ENCODE assay signal across 32 cellular contexts in genomic region chr2:114797540-114797939, GRCh38.
"Had no signal": no experiment of that assay in that cellular context is flagged by ENCODE, and none has a peak within 500 bp of the region (broad histone marks: within the 10 kb centered on the region; RNA-seq: fewer than 3 reads in every experiment).

No MANE protein-coding gene starts in this region.

- H3K36me3 ChIP-seq: ascending aorta, brain microvascular endothelial cell, WERI-Rb-1 had no signal

- H3K4me3 Mint-ChIP-seq: activated B cell treated with CpG ODN at 0.5 μM for 24 hours; activated CD4-positive, alpha-beta memory T cell treated with anti-CD3 and anti-CD28 coated beads for 36 hours; activated CD8-positive, alpha-beta memory T cell treated with anti-CD3 and anti-CD28 coated beads, Interleukin-2, amount 10 ng/mL, durations not matched to agents 7 days and 5 days; activated CD8-positive, alpha-beta T cell treated with anti-CD3 and anti-CD28 coated beads, Interleukin-2, amount 10 ng/mL, durations not matched to agents 7 days and 5 days; activated naive CD4-positive, alpha-beta T cell treated with anti-CD3 and anti-CD28 coated beads for 36 hours; activated naive CD4-positive, alpha-beta T cell treated with anti-CD3 and anti-CD28 coated beads, Interleukin-2, amount 50 U/mL, for 24 hours; activated naive CD8-positive, alpha-beta T cell treated with anti-CD3 and anti-CD28 coated beads, Interleukin-2, amount 10 ng/mL, durations not matched to agents 7 days and 5 days; activated T-helper 1 cell treated with anti-CD3 and anti-CD28 coated beads, Interleukin-12 subunit alpha, Interleukin-12 subunit beta, Interleukin-2, Interleukin-4 antibody, amounts not matched to agents 30 ng/mL and 10 ng/mL and 1 ng/mL, durations not matched to agents 14 hours and 24 hours and 36 hours; central memory CD8-positive, alpha-beta T cell; dendritic cell treated with granulocyte-macrophage colony-stimulating factor and Interleukin-4, amounts not matched to agents 40 ng/mL and 50 ng/mL, for 4 days; endodermal cell; T-helper 17 cell; T-helper 2 cell treated with Interferon-gamma antibody and Interleukin-4, amounts not matched to agents 5 μg/mL and 100 μg/mL, for 36 hours had no signal

- DNase-seq: activated B cell treated with CpG ODN at 0.5 μM for 24 hours; activated CD4-positive, alpha-beta memory T cell treated with anti-CD3 and anti-CD28 coated beads for 36 hours; activated CD4-positive, alpha-beta T cell treated with anti-CD3 and anti-CD28 coated beads for 48 hours; activated CD8-positive, alpha-beta memory T cell treated with anti-CD3 and anti-CD28 coated beads, Interleukin-2, amount 10 ng/mL, durations not matched to agents 7 days and 5 days; activated CD8-positive, alpha-beta memory T cell treated with anti-CD3 and anti-CD28 coated beads, Interleukin-2, amount 50 U/mL, for 4 hours; activated CD8-positive, alpha-beta T cell treated with anti-CD3 and anti-CD28 coated beads, Interleukin-2, amount 10 ng/mL, durations not matched to agents 7 days and 5 days; activated effector memory CD4-positive, alpha-beta T cell treated with anti-CD3 and anti-CD28 coated beads, Interleukin-2, amount 50 U/mL, for 16 hours; activated naive CD4-positive, alpha-beta T cell treated with anti-CD3 and anti-CD28 coated beads for 36 hours; activated naive CD8-positive, alpha-beta T cell treated with anti-CD3 and anti-CD28 coated beads, Interleukin-2, amount 10 ng/mL, durations not matched to agents 7 days and 5 days; activated T-cell treated with anti-CD3 and anti-CD28 coated beads, Interleukin-2, amount 50 U/mL, for 1 hour; activated T-cell treated with anti-CD3 and anti-CD28 coated beads, Interleukin-2, amount 50 U/mL, for 48 hours; brain microvascular endothelial cell; dorsolateral prefrontal cortex; effector memory CD4-positive, alpha-beta T cell; endodermal cell; foreskin fibroblast; head of caudate nucleus; T-helper 17 cell; T1000; WERI-Rb-1 had no signal

- H3K4me1 ChIP-seq: ascending aorta had no signal

- H3K9me3 ChIP-seq: ascending aorta had no signal

- H3K27me3 ChIP-seq: ascending aorta, brain microvascular endothelial cell, dorsolateral prefrontal cortex had no signal

- FAIRE-seq: bronchial epithelial cell, frontal cortex had no signal

- H3K27ac ChIP-seq: ascending aorta, brain microvascular endothelial cell, coronary artery, dorsolateral prefrontal cortex, WERI-Rb-1 had no signal

- H3K27ac Mint-ChIP-seq: activated B cell treated with CpG ODN at 0.5 μM for 24 hours; activated CD4-positive, alpha-beta memory T cell treated with anti-CD3 and anti-CD28 coated beads for 36 hours; activated CD8-positive, alpha-beta memory T cell treated with anti-CD3 and anti-CD28 coated beads, Interleukin-2, amount 10 ng/mL, durations not matched to agents 7 days and 5 days; activated CD8-positive, alpha-beta T cell treated with anti-CD3 and anti-CD28 coated beads, Interleukin-2, amount 10 ng/mL, durations not matched to agents 7 days and 5 days; activated naive CD4-positive, alpha-beta T cell treated with anti-CD3 and anti-CD28 coated beads for 36 hours; activated naive CD4-positive, alpha-beta T cell treated with anti-CD3 and anti-CD28 coated beads, Interleukin-2, amount 50 U/mL, for 24 hours; activated naive CD8-positive, alpha-beta T cell treated with anti-CD3 and anti-CD28 coated beads, Interleukin-2, amount 10 ng/mL, durations not matched to agents 7 days and 5 days; activated T-helper 1 cell treated with anti-CD3 and anti-CD28 coated beads, Interleukin-12 subunit alpha, Interleukin-12 subunit beta, Interleukin-2, Interleukin-4 antibody, amounts not matched to agents 30 ng/mL and 10 ng/mL and 1 ng/mL, durations not matched to agents 14 hours and 24 hours and 36 hours; activated T-helper 2 cell treated with anti-CD3 and anti-CD28 coated beads, Interferon-gamma antibody, Interleukin-2, Interleukin-4, amounts not matched to agents 10 μg/mL and 5 μg/mL and 100 μg/mL, durations not matched to agents 14 hours and 24 hours and 36 hours; dendritic cell treated with granulocyte-macrophage colony-stimulating factor and Interleukin-4, amounts not matched to agents 40 ng/mL and 50 ng/mL, for 4 days; endodermal cell; T-helper 17 cell; T-helper 2 cell treated with Interferon-gamma antibody and Interleukin-4, amounts not matched to agents 5 μg/mL and 100 μg/mL, for 36 hours had no signal

- H3K36me3 Mint-ChIP-seq: activated CD4-positive, alpha-beta memory T cell treated with anti-CD3 and anti-CD28 coated beads for 36 hours; activated CD8-positive, alpha-beta memory T cell treated with anti-CD3 and anti-CD28 coated beads, Interleukin-2, amount 10 ng/mL, durations not matched to agents 7 days and 5 days; activated naive CD4-positive, alpha-beta T cell treated with anti-CD3 and anti-CD28 coated beads, Interleukin-2, amount 50 U/mL, for 24 hours; activated naive CD8-positive, alpha-beta T cell treated with anti-CD3 and anti-CD28 coated beads, Interleukin-2, amount 10 ng/mL, durations not matched to agents 7 days and 5 days had no signal

- H3K9me3 Mint-ChIP-seq: activated naive CD4-positive, alpha-beta T cell treated with anti-CD3 and anti-CD28 coated beads for 36 hours; activated naive CD4-positive, alpha-beta T cell treated with anti-CD3 and anti-CD28 coated beads, Interleukin-2, amount 50 U/mL, for 24 hours; activated naive CD8-positive, alpha-beta T cell treated with anti-CD3 and anti-CD28 coated beads, Interleukin-2, amount 10 ng/mL, durations not matched to agents 7 days and 5 days; activated T-helper 1 cell treated with anti-CD3 and anti-CD28 coated beads, Interleukin-12 subunit alpha, Interleukin-12 subunit beta, Interleukin-2, Interleukin-4 antibody, amounts not matched to agents 30 ng/mL and 10 ng/mL and 1 ng/mL, durations not matched to agents 14 hours and 24 hours and 36 hours; activated T-helper 2 cell treated with anti-CD3 and anti-CD28 coated beads, Interferon-gamma antibody, Interleukin-2, Interleukin-4, amounts not matched to agents 10 μg/mL and 5 μg/mL and 100 μg/mL, durations not matched to agents 14 hours and 24 hours and 36 hours; central memory CD8-positive, alpha-beta T cell; endodermal cell had no signal

- H3K27me3 Mint-ChIP-seq: activated B cell treated with CpG ODN at 0.5 μM for 24 hours; activated CD8-positive, alpha-beta memory T cell treated with anti-CD3 and anti-CD28 coated beads, Interleukin-2, amount 10 ng/mL, durations not matched to agents 7 days and 5 days; activated naive CD4-positive, alpha-beta T cell treated with anti-CD3 and anti-CD28 coated beads, Interleukin-2, amount 50 U/mL, for 24 hours; activated naive CD8-positive, alpha-beta T cell treated with anti-CD3 and anti-CD28 coated beads, Interleukin-2, amount 10 ng/mL, durations not matched to agents 7 days and 5 days; central memory CD8-positive, alpha-beta T cell; dendritic cell treated with granulocyte-macrophage colony-stimulating factor and Interleukin-4, amounts not matched to agents 40 ng/mL and 50 ng/mL, for 4 days; T-helper 17 cell had no signal

- ATAC-seq: activated CD4-positive, CD25-positive, alpha-beta regulatory T cell treated with anti-CD3 and anti-CD28 coated beads, Interleukin-2, amount 50 U/mL, for 24 hours; activated CD8-positive, alpha-beta memory T cell treated with anti-CD3 and anti-CD28 coated beads, Interleukin-2, amount 10 ng/mL, durations not matched to agents 7 days and 5 days; activated CD8-positive, alpha-beta T cell treated with anti-CD3 and anti-CD28 coated beads, Interleukin-2, amount 10 ng/mL, durations not matched to agents 7 days and 5 days; esophagus mucosa; T-helper 17 cell had no signal

- H3K4me1 Mint-ChIP-seq: activated B cell treated with CpG ODN at 0.5 μM for 24 hours; activated CD8-positive, alpha-beta memory T cell treated with anti-CD3 and anti-CD28 coated beads, Interleukin-2, amount 10 ng/mL, durations not matched to agents 7 days and 5 days; activated naive CD4-positive, alpha-beta T cell treated with anti-CD3 and anti-CD28 coated beads, Interleukin-2, amount 50 U/mL, for 24 hours; activated naive CD8-positive, alpha-beta T cell treated with anti-CD3 and anti-CD28 coated beads, Interleukin-2, amount 10 ng/mL, durations not matched to agents 7 days and 5 days; central memory CD8-positive, alpha-beta T cell; endodermal cell; T-helper 17 cell had no signal

- H3K4me3 ChIP-seq: ascending aorta, coronary artery, dorsolateral prefrontal cortex had no signal
